In the genomic region with DNA sequence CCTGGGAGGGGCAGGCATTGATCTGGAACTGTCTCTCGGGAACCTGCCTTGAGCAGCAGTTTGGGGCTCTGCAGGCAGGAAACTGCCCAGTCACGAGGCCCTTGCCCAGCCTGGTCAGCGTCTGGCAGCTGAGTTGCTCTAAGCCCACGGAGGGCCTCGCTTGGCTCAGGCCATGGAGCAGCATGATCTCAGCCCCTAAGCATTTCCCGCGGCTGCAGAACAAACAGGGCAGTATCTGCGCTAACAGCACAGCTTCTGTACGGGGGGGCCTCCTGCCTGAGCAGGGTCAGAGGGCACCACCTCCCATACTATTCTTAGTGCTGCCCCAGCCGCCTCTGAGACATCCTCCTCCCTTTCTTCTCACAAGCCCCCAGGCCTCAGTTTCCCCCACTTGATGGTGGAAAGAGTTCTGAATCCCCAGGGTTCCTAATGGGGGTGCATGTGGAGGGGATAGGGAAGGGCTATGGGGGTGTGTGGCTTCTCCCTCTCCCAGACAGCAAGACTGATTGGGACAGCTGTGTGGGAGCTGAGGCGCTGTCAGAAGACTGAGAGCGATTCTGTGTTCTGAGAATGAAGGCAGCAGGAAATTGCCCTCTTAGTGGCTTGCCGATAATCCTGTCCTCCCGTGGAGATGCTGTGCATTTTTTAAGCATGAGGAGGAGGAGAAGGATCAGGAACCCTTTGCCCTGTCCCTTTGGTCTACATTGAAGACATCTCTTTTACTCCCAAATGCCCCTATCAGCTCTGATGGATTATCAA, we compare ENCODE assay signal across 10 cellular contexts. TPM values are rescaled to one million over a fixed set of nuclear protein-coding genes. Genes with fewer than 3 reads are reported as not detected.
DNase-seq lines count a peak whose midpoint lies in the region; ATAC-seq lines count a peak whose summit lies in the region.
"Had no signal": no experiment of that assay in that cellular context is flagged by ENCODE, and none has a peak within 500 bp of the region (broad histone marks: within the 10 kb centered on the region; RNA-seq: fewer than 3 reads in every experiment).

No MANE protein-coding gene starts in this region.

- no peak overlapping the region for H3K27ac Mint-ChIP-seq in activated CD4-positive, alpha-beta memory T cell treated with anti-CD3 and anti-CD28 coated beads, Interleukin-2, amount 10 ng/mL, durations not matched to agents 7 days and 5 days
- H3K27ac Mint-ChIP-seq: T-helper 2 cell treated with Interferon-gamma antibody and Interleukin-4, amounts not matched to agents 5 μg/mL and 100 μg/mL, for 36 hours had no signal

- ATAC-seq in left cardiac atrium (peak; percentile 92 to 97), HG03175 (IDR thresholded peaks at IDR 0.05; ENCODE audit: unreplicated experiment) (no peak)
- ATAC-seq: stimulated activated naive CD8-positive, alpha-beta T cell treated with anti-CD3 and anti-CD28 coated beads, Interleukin-15, Interleukin-2, amounts not matched to agents 100 U/mL and 50 U/mL, for 24 hours had no signal

- H3K4me3 ChIP-seq in BLaER1 treated with 17β-estradiol and CSF1 and Interleukin-3, amounts not matched to agents 10 nM and 100 nM = no peak overlapping the region

- peak overlapping the region in 10 of 11 experiments; percentile 8 to 64 (median 43); a peak in 19 of 22 replicates for H3K4me2 ChIP-seq in BLaER1 treated with 17β-estradiol and CSF1 and Interleukin-3, amounts not matched to agents 10 nM and 100 nM

- no peaks in the 10 kb centered on the region for H3K4me1 Mint-ChIP-seq in activated CD4-positive, alpha-beta memory T cell treated with anti-CD3 and anti-CD28 coated beads, Interleukin-2, amount 10 ng/mL, durations not matched to agents 7 days and 5 days

- H4K20me1 ChIP-seq in BLaER1 treated with 17β-estradiol and CSF1 and Interleukin-3, amounts not matched to agents 10 nM and 100 nM = no peaks in the 10 kb centered on the region

- H3K27ac ChIP-seq in BLaER1 treated with 17β-estradiol and CSF1 and Interleukin-3, amounts not matched to agents 10 nM and 100 nM = no peak overlapping the region

- no peaks in the 10 kb centered on the region for H3K36me3 Mint-ChIP-seq in activated CD4-positive, alpha-beta memory T cell treated with anti-CD3 and anti-CD28 coated beads, Interleukin-2, amount 10 ng/mL, durations not matched to agents 7 days and 5 days (ENCODE audit: low read depth)

- intact Hi-C loops in left cardiac atrium (cut with DNase I) = no loop called here

- no peak overlapping the region for H3K9ac ChIP-seq in BLaER1 treated with 17β-estradiol and CSF1 and Interleukin-3, amounts not matched to agents 10 nM and 100 nM

- DNase-seq in anterior cingulate cortex (lab: John Stamatoyannopoulos, UW) = peak in 50 of 58 donors; percentile 16 to 90 (median 66)
- peak; percentile 91 for DNase-seq in left cardiac atrium
- DNase-seq in pons (ENCODE audit: low spot score) = peak; percentile 90
- no peak for DNase-seq in T-helper 1 cell
- no peak for DNase-seq in activated CD4-positive, alpha-beta memory T cell treated with anti-CD3 and anti-CD28 coated beads, Interleukin-2, amount 10 ng/mL, durations not matched to agents 7 days and 5 days
- no peak for DNase-seq in activated naive CD4-positive, alpha-beta T cell treated with anti-CD3 and anti-CD28 coated beads, Interleukin-2, amount 50 U/mL, for 16 hours
- DNase-seq: stimulated activated naive CD8-positive, alpha-beta T cell treated with anti-CD3 and anti-CD28 coated beads, Interleukin-15, Interleukin-2, amounts not matched to agents 100 U/mL and 50 U/mL, for 24 hours had no signal

- CTCF ChIA-PET in activated CD4-positive, alpha-beta memory T cell treated with anti-CD3 and anti-CD28 coated beads, Interleukin-2, amount 10 ng/mL, durations not matched to agents 7 days and 5 days (lab: Charles Lee) = no interaction called here

- H3K36me3 ChIP-seq in BLaER1 treated with 17β-estradiol and CSF1 and Interleukin-3, amounts not matched to agents 10 nM and 100 nM = no peaks in the 10 kb centered on the region

- no peaks in the 10 kb centered on the region for H3K27me3 Mint-ChIP-seq in activated CD4-positive, alpha-beta memory T cell treated with anti-CD3 and anti-CD28 coated beads, Interleukin-2, amount 10 ng/mL, durations not matched to agents 7 days and 5 days

- H3K9me3 Mint-ChIP-seq in activated CD4-positive, alpha-beta memory T cell treated with anti-CD3 and anti-CD28 coated beads, Interleukin-2, amount 10 ng/mL, durations not matched to agents 7 days and 5 days = no peaks in the 10 kb centered on the region
- H3K9me3 Mint-ChIP-seq: T-helper 2 cell treated with Interferon-gamma antibody and Interleukin-4, amounts not matched to agents 5 μg/mL and 100 μg/mL, for 36 hours had no signal

- POLR2A ChIA-PET in activated CD4-positive, alpha-beta memory T cell treated with anti-CD3 and anti-CD28 coated beads, Interleukin-2, amount 10 ng/mL, durations not matched to agents 7 days and 5 days (lab: Charles Lee) = no interaction called here

- H3K27me3 ChIP-seq in BLaER1 treated with 17β-estradiol and CSF1 and Interleukin-3, amounts not matched to agents 10 nM and 100 nM = no peaks in the 10 kb centered on the region

- H3K4me3 Mint-ChIP-seq in activated CD4-positive, alpha-beta memory T cell treated with anti-CD3 and anti-CD28 coated beads, Interleukin-2, amount 10 ng/mL, durations not matched to agents 7 days and 5 days = no peak overlapping the region
- H3K4me3 Mint-ChIP-seq: T-helper 2 cell treated with Interferon-gamma antibody and Interleukin-4, amounts not matched to agents 5 μg/mL and 100 μg/mL, for 36 hours had no signal

- no peaks in the 10 kb centered on the region for H3K9me3 ChIP-seq in BLaER1 treated with 17β-estradiol and CSF1 and Interleukin-3, amounts not matched to agents 10 nM and 100 nM (replicated peaks in 1 of 11)

- peaks cover 6 to 9% (median 8%) of the 10 kb centered on the region in 10 experiments; a peak in 16 of 20 replicates for H3K4me1 ChIP-seq in BLaER1 treated with 17β-estradiol and CSF1 and Interleukin-3, amounts not matched to agents 10 nM and 100 nM

RNA-seq across cellular contexts. Expression of a gene that starts 46.4 kb away (rescaled TPM):
- 10 to 100 TPM; 26.2 to 29.4 TPM for total RNA-seq in left cardiac atrium
- not detected for total RNA-seq in activated CD4-positive, alpha-beta memory T cell treated with anti-CD3 and anti-CD28 coated beads, Interleukin-2, amount 10 ng/mL, durations not matched to agents 7 days and 5 days

Comparison
In these comparisons a context has a peak if more than half of its experiments do, and no peak if none do; other contexts are left out.
1. DNase-seq: peak in anterior cingulate cortex (50 of 58), left cardiac atrium (single experiment) and pons (single experiment); none in T-helper 1 cell (0 of 5), activated CD4-positive, alpha-beta memory T cell treated with anti-CD3 and anti-CD28 coated beads, Interleukin-2, amount 10 ng/mL, durations not matched to agents 7 days and 5 days (single experiment) and activated naive CD4-positive, alpha-beta T cell treated with anti-CD3 and anti-CD28 coated beads, Interleukin-2, amount 50 U/mL, for 16 hours (single experiment).
2. RNA of a gene that starts 46.4 kb away (total RNA-seq): 26.2 to 29.4 TPM in left cardiac atrium; not detected in activated CD4-positive, alpha-beta memory T cell treated with anti-CD3 and anti-CD28 coated beads, Interleukin-2, amount 10 ng/mL, durations not matched to agents 7 days and 5 days; every median in the first group is over 10 times any median in the second.